Comparison of ENCODE assay signal across 29 cellular contexts in genomic region chr20:33008336-33009213, GRCh38. TPM values are rescaled to one million over a fixed set of nuclear protein-coding genes. Genes with fewer than 3 reads are reported as not detected.
A peak's percentile ranks its signal among the peaks of the same experiment; 100 is the strongest.
DNase-seq lines count a peak whose midpoint lies in the region; ATAC-seq, FAIRE-seq and TF ChIP-seq lines count a peak whose summit lies in the region.
"Had no signal": no experiment of that assay in that cellular context is flagged by ENCODE, and none has a peak within 500 bp of the region (broad histone marks: within the 10 kb centered on the region; RNA-seq: fewer than 3 reads in every experiment).

No MANE protein-coding gene starts in this region.

- DNase-seq in HepG2 (ENCODE audit: low spot score) (peak; percentile 70), right lobe of liver (no peak), chondrocyte (ENCODE audit: low spot score) (peak; percentile 59), osteoblast (ENCODE audit: insufficient read length, low spot score, missing footprints) (peak; percentile 58), OCI-M2 (lab: John Stamatoyannopoulos, UW; ENCODE audit: unreplicated experiment) (no peak), NCI-H187 (lab: John Stamatoyannopoulos, UW) (no peak), NCI-H748 treated with DMSO at 0.1 percent for 48 hours (lab: John Stamatoyannopoulos, UW) (no peak)
- DNase-seq: 8988T; ACHN; CD4-positive, alpha-beta memory T cell; COR-L47; HFFc6; KG1; MG63; NCI-H1105 treated with DMSO at 0.1 percent for 48 hours; NCI-H2227 treated with DMSO at 0.1 percent for 48 hours; NCI-H526 treated with DMSO at 0.1 percent for 48 hours had no signal

- H3K9ac ChIP-seq in HepG2 (ENCODE audit: insufficient read depth, low read depth, low read length) = peak overlapping the region; percentile 87

- peaks cover 43% of the 10 kb centered on the region for H3K27me3 Mint-ChIP-seq in chondrocyte (ENCODE audit: low read depth)
- H3K27me3 Mint-ChIP-seq: CD4-positive, alpha-beta memory T cell had no signal

- H3K4me2 ChIP-seq in HepG2 (ENCODE audit: low read depth, low read length) = peak overlapping the region; percentile 91
- no peak overlapping the region for H3K4me2 ChIP-seq in osteoblast (ENCODE audit: insufficient read depth, low read length)
- H3K4me2 ChIP-seq: GM23338 had no signal

- CTCF ChIA-PET in HepG2 (lab: Yijun Ruan, JAX; ENCODE audit: low intra/inter-chr PET ratio, low total read pairs) = no interaction called here

- H3K79me2 ChIP-seq in HepG2 (ENCODE audit: insufficient read depth, low read length) = peaks cover 37% of the 10 kb centered on the region
- H3K79me2 ChIP-seq in osteoblast (ENCODE audit: insufficient read depth, low read length) = no peaks in the 10 kb centered on the region

- BruUV-seq in HepG2 (replicated peaks; lab: Mats Ljungman, UMichigan) = no TSS peak

- no peak for FAIRE-seq in HepG2 (lab: Jason Lieb, UNC)
- FAIRE-seq: GM18507 had no signal

- TF ChIP-seq CTCF in HepG2 (CRISPR knock-in tag; IDR thresholded peaks at IDR 0.05) (no peak; the same call in 1 of the 2 replicates), right lobe of liver (IDR thresholded peaks at IDR 0.05) (no peak), chondrocyte (IDR thresholded peaks at IDR 0.05) (no peak), osteoblast (IDR thresholded peaks at IDR 0.05; ENCODE audit: extremely low read depth, low read depth, low read length) (no peak)

- H3K4me1 ChIP-seq in HepG2 (ENCODE audit: insufficient read depth, low read length) (peaks cover 94% of the 10 kb centered on the region), right lobe of liver (peaks cover 0 to 8% (median 0%) of the 10 kb centered on the region in 4 donors), osteoblast (ENCODE audit: insufficient read depth, low read length) (no peaks in the 10 kb centered on the region)
- H3K4me1 ChIP-seq: BE2C, HAP-1 had no signal

- H3K36me3 Mint-ChIP-seq in chondrocyte (ENCODE audit: low read depth) = no peaks in the 10 kb centered on the region

- no peak overlapping the region for H3K27ac Mint-ChIP-seq in chondrocyte (ENCODE audit: unreplicated experiment)
- H3K27ac Mint-ChIP-seq: GM23338, HFFc6 had no signal

- peak overlapping the region; percentile 90 for H3K27ac ChIP-seq in HepG2 (ENCODE audit: extremely low read length, insufficient read depth, low read length)
- no peak overlapping the region for H3K27ac ChIP-seq in right lobe of liver
- no peak overlapping the region for H3K27ac ChIP-seq in osteoblast (ENCODE audit: low read depth, low read length)
- H3K27ac ChIP-seq: RWPE1 had no signal

- H3K4me1 Mint-ChIP-seq in chondrocyte (ENCODE audit: low read depth) = peaks cover 3% of the 10 kb centered on the region

- no peak overlapping the region for H2AFZ ChIP-seq in HepG2 (ENCODE audit: low read length)
- no peak overlapping the region for H2AFZ ChIP-seq in osteoblast (ENCODE audit: low read length)

- peaks cover 5% of the 10 kb centered on the region for H3K9me3 Mint-ChIP-seq in chondrocyte (ENCODE audit: low read depth)

- H3K4me3 ChIP-seq in HepG2 (replicated peaks in 1 of 3; ENCODE audit: insufficient read depth in 1 of 3, low read depth in 2 of 3, low read length in 3 of 3) (peak overlapping the region; percentile 50 to 79 (median 68)), right lobe of liver (no peak overlapping the region), osteoblast (ENCODE audit: insufficient read depth, low read length) (no peak overlapping the region)
- H3K4me3 ChIP-seq: GM23338, HAP-1, MG63 had no signal

- H3K9me3 ChIP-seq in HepG2 (ENCODE audit: low read length) (no peaks in the 10 kb centered on the region), right lobe of liver (no peaks in the 10 kb centered on the region), osteoblast (ENCODE audit: low read depth, low read length) (no peaks in the 10 kb centered on the region)
- H3K9me3 ChIP-seq: BE2C, MG63 had no signal

- ATAC-seq in HepG2 = no peak; the same call in 2 of the 3 replicates
- ATAC-seq in right lobe of liver = no peak
- no peak for ATAC-seq in HG02885 (IDR thresholded peaks at IDR 0.05; ENCODE audit: poor library complexity, unreplicated experiment)
- ATAC-seq: GM23338, Panc1 had no signal

- H3K36me3 ChIP-seq in HepG2 (replicated peaks in 1 of 2; ENCODE audit: control insufficient read depth in 1 of 2, insufficient read depth in 2 of 2, low read length in 2 of 2) = peaks cover 23 to 36% of the 10 kb centered on the region in 2 experiments
- no peaks in the 10 kb centered on the region for H3K36me3 ChIP-seq in right lobe of liver
- no peaks in the 10 kb centered on the region for H3K36me3 ChIP-seq in osteoblast (ENCODE audit: insufficient read depth, low read length)
- H3K36me3 ChIP-seq: BE2C, HAP-1, MG63 had no signal

- no peak overlapping the region for H3K4me3 Mint-ChIP-seq in chondrocyte (ENCODE audit: unreplicated experiment)
- H3K4me3 Mint-ChIP-seq: GM23338, HFFc6 had no signal

- TF ChIP-seq RAD21 in HepG2 (CRISPR knock-in tag; IDR thresholded peaks at IDR 0.05) = peak; percentile 10; the same call in 1 of the 2 replicates

- in situ Hi-C loops in HepG2 (cut with HindIII; ENCODE audit: extremely low pct_ligation_motif_present, low pct_unique_long_range_greater_than_20kb) = no loop called here

- TF ChIP-seq POLR2A in HepG2 (IDR thresholded peaks at IDR 0.05; ENCODE audit: insufficient read depth in 1 of 2, low read depth in 2 of 2, low read length in 2 of 2) = peak; percentile 10 to 47; a peak in 3 of 4 replicates
- TF ChIP-seq POLR2A in right lobe of liver (IDR thresholded peaks at IDR 0.05) = no peak

- TF ChIP-seq EP300 in HepG2 (IDR thresholded peaks at IDR 0.05; ENCODE audit: low read depth in 2 of 2, low read length in 2 of 2) (no peak), HepG2 (CRISPR knock-in tag; IDR thresholded peaks at IDR 0.05; ENCODE audit: borderline replicate concordance) (peak; percentile 18; the same call in 1 of the 2 replicates)

- no peaks in the 10 kb centered on the region for H4K20me1 ChIP-seq in HepG2 (ENCODE audit: insufficient read depth, low read length)
- H4K20me1 ChIP-seq in osteoblast (ENCODE audit: insufficient read depth, low read length) = no peaks in the 10 kb centered on the region

- intact Hi-C loops in HepG2 (cut with micrococcal nuclease; ENCODE audit: unreplicated experiment) = loop anchor here (2.0 to 10.0 kb wide), 3 partner anchors 14 to 214 kb away; no protein-coding TSS in a partner anchor
- intact Hi-C loops in right lobe of liver (cut with DNase I) = no loop called here

- WGBS in HepG2 (ENCODE audit: low lambda C conversion rate) = 59% methylated on average over 23 of the region's 23 CpGs
- WGBS in right lobe of liver (ENCODE audit: insufficient coverage, low coverage, low lambda C conversion rate, missing lambda C conversion rate) = 84% methylated on average over 9 of the region's 23 CpGs

- H3K27me3 ChIP-seq in HepG2 (ENCODE audit: control insufficient read depth in 1 of 2, insufficient read depth in 2 of 2, low read length in 2 of 2) (no peaks in the 10 kb centered on the region; a peak in 1 of 5 replicates), right lobe of liver (no peaks in the 10 kb centered on the region), osteoblast (ENCODE audit: insufficient read depth, low read length) (peaks cover 5% of the 10 kb centered on the region)
- H3K27me3 ChIP-seq: BE2C, MG63 had no signal

- POLR2A ChIA-PET in HepG2 (lab: Yijun Ruan, JAX) = interaction anchor here (1.1 to 2.8 kb wide), 3 partner anchors 9 to 34 kb away, joined by 3 to 16 read pairs (median 3); no protein-coding TSS in a partner anchor

RNA-seq across cellular contexts. Expression of gene BPIFB2, which starts 1.1 kb away (rescaled TPM):
- total RNA-seq in HepG2 (2016; rRNA removed; fragmentation: Illumina TruSeq; extraction: Trizol) (27.4 and 54.5 TPM in 2 replicates), right lobe of liver (under 1 TPM in 1 of 6 experiments, not detected in 5; 0.12 TPM), chondrocyte (not detected in 3 replicates), osteoblast (not detected in 2 replicates)
- total RNA-seq in HepG2 (2016; cell fraction: cytosol; rRNA removed; fragmentation: Illumina TruSeq; extraction: Trizol; ENCODE audit: low read depth) = 7.1 and 9.6 TPM in 2 replicates
- 23.9 and 58.5 TPM in 2 replicates for total RNA-seq in HepG2 (2016; cell fraction: insoluble cytoplasmic fraction; rRNA removed; fragmentation: Illumina TruSeq; extraction: Trizol)
- total RNA-seq in HepG2 (2016; cell fraction: membrane; rRNA removed; fragmentation: Illumina TruSeq; extraction: Trizol) = 14.4 and 19.0 TPM in 2 replicates
- total RNA-seq in HepG2 (2016; cell fraction: nucleus; rRNA removed; fragmentation: Illumina TruSeq; extraction: Trizol) = 67.6 and 73.6 TPM in 2 replicates
- 902 and 1,439 TPM in 2 replicates for polyA plus RNA-seq in HepG2 (2011; rRNA removed)
- 445 and 477 TPM in 2 replicates for polyA plus RNA-seq in HepG2 (2011; cell fraction: cytosol; rRNA removed)
- polyA plus RNA-seq in HepG2 (2011; cell fraction: nucleus; rRNA removed) = 3,378 and 3,757 TPM in 2 replicates
- polyA plus RNA-seq in HepG2 (2012) = 748 and 877 TPM in 2 replicates
- 16.7 and 20.1 TPM in 2 replicates for polyA plus RNA-seq in HepG2 (2016; cell fraction: cytosol; fragmentation: Illumina TruSeq; extraction: Trizol; ENCODE audit: low read depth)
- 40.9 and 50.4 TPM in 2 replicates for polyA plus RNA-seq in HepG2 (2016; cell fraction: insoluble cytoplasmic fraction; fragmentation: Illumina TruSeq; extraction: Trizol; ENCODE audit: low read depth)
- polyA plus RNA-seq in HepG2 (2016; cell fraction: membrane; fragmentation: Illumina TruSeq; extraction: Trizol; ENCODE audit: low read depth) = 25.2 and 26.1 TPM in 2 replicates
- 205 and 206 TPM in 2 replicates for polyA plus RNA-seq in HepG2 (2016; cell fraction: nucleus; fragmentation: Illumina TruSeq; extraction: Trizol; ENCODE audit: insufficient read depth, low read depth)
- polyA minus RNA-seq in HepG2 (2011; rRNA and poly(A)+ RNA removed; ENCODE audit: low replicate concordance) = 0.19 and 1,018 TPM in 2 replicates
- polyA minus RNA-seq in HepG2 (2011; cell fraction: cytosol; rRNA and poly(A)+ RNA removed) = 235 and 377 TPM in 2 replicates
- polyA minus RNA-seq in HepG2 (2011; cell fraction: nucleus; rRNA and poly(A)+ RNA removed) = 642 and 673 TPM in 2 replicates
- total RNA-seq: CD4-positive, alpha-beta memory T cell; Daoy; G401; GM23338; HFFc6; HT1080; NCI-H460; SK-MEL-5 had no signal
- polyA plus RNA-seq: CD4-positive, alpha-beta memory T cell; GM23338 had no signal

RNA-seq across cellular contexts. Expression of gene SUN5, which starts 4.3 kb away (rescaled TPM):
- total RNA-seq in HepG2 (2016; rRNA removed; fragmentation: Illumina TruSeq; extraction: Trizol) (not detected in 2 replicates), right lobe of liver (not detected), chondrocyte (not detected in 3 replicates), osteoblast (not detected in 2 replicates)
- not detected in 2 replicates for total RNA-seq in HepG2 (2016; cell fraction: cytosol; rRNA removed; fragmentation: Illumina TruSeq; extraction: Trizol; ENCODE audit: low read depth)
- total RNA-seq in HepG2 (2016; cell fraction: insoluble cytoplasmic fraction; rRNA removed; fragmentation: Illumina TruSeq; extraction: Trizol) = not detected in 2 replicates
- not detected in 2 replicates for total RNA-seq in HepG2 (2016; cell fraction: membrane; rRNA removed; fragmentation: Illumina TruSeq; extraction: Trizol)
- not detected in 2 replicates for total RNA-seq in HepG2 (2016; cell fraction: nucleus; rRNA removed; fragmentation: Illumina TruSeq; extraction: Trizol)
- polyA plus RNA-seq in HepG2 (2011; rRNA removed) = not detected in 2 replicates
- not detected in 2 replicates for polyA plus RNA-seq in HepG2 (2011; cell fraction: cytosol; rRNA removed)
- not detected in 2 replicates for polyA plus RNA-seq in HepG2 (2011; cell fraction: nucleus; rRNA removed)
- not detected in 2 replicates for polyA plus RNA-seq in HepG2 (2012)
- polyA plus RNA-seq in HepG2 (2016; cell fraction: cytosol; fragmentation: Illumina TruSeq; extraction: Trizol; ENCODE audit: low read depth) = not detected in 2 replicates
- not detected in 2 replicates for polyA plus RNA-seq in HepG2 (2016; cell fraction: insoluble cytoplasmic fraction; fragmentation: Illumina TruSeq; extraction: Trizol; ENCODE audit: low read depth)
- polyA plus RNA-seq in HepG2 (2016; cell fraction: membrane; fragmentation: Illumina TruSeq; extraction: Trizol; ENCODE audit: low read depth) = not detected in 2 replicates
- not detected in 2 replicates for polyA plus RNA-seq in HepG2 (2016; cell fraction: nucleus; fragmentation: Illumina TruSeq; extraction: Trizol; ENCODE audit: insufficient read depth, low read depth)
- polyA minus RNA-seq in HepG2 (2011; rRNA and poly(A)+ RNA removed; ENCODE audit: low replicate concordance) = not detected in 2 replicates
- not detected in 2 replicates for polyA minus RNA-seq in HepG2 (2011; cell fraction: cytosol; rRNA and poly(A)+ RNA removed)
- polyA minus RNA-seq in HepG2 (2011; cell fraction: nucleus; rRNA and poly(A)+ RNA removed) = not detected in 2 replicates
- total RNA-seq: CD4-positive, alpha-beta memory T cell; Daoy; G401; GM23338; HFFc6; HT1080; NCI-H460; SK-MEL-5 had no signal
- polyA plus RNA-seq: CD4-positive, alpha-beta memory T cell; GM23338 had no signal

RNA-seq across cellular contexts. Expression of gene BPIFB6, which starts 22.9 kb away (rescaled TPM):
- total RNA-seq in HepG2 (2016; rRNA removed; fragmentation: Illumina TruSeq; extraction: Trizol) (0.13 TPM in 1 of 2 replicates, not detected in the other), right lobe of liver (not detected), chondrocyte (not detected in 3 replicates), osteoblast (not detected in 2 replicates)
- total RNA-seq in HepG2 (2016; cell fraction: cytosol; rRNA removed; fragmentation: Illumina TruSeq; extraction: Trizol; ENCODE audit: low read depth) = not detected in 2 replicates
- not detected in 2 replicates for total RNA-seq in HepG2 (2016; cell fraction: insoluble cytoplasmic fraction; rRNA removed; fragmentation: Illumina TruSeq; extraction: Trizol)
- total RNA-seq in HepG2 (2016; cell fraction: membrane; rRNA removed; fragmentation: Illumina TruSeq; extraction: Trizol) = not detected in 2 replicates
- 0.28 TPM in 1 of 2 replicates, not detected in the other for total RNA-seq in HepG2 (2016; cell fraction: nucleus; rRNA removed; fragmentation: Illumina TruSeq; extraction: Trizol)
- polyA plus RNA-seq in HepG2 (2011; rRNA removed) = 1.7 and 3.1 TPM in 2 replicates
- 0.36 and 0.92 TPM in 2 replicates for polyA plus RNA-seq in HepG2 (2011; cell fraction: cytosol; rRNA removed)
- polyA plus RNA-seq in HepG2 (2011; cell fraction: nucleus; rRNA removed) = 16.0 and 30.7 TPM in 2 replicates
- polyA plus RNA-seq in HepG2 (2012) = 1.9 and 4.7 TPM in 2 replicates
- not detected in 2 replicates for polyA plus RNA-seq in HepG2 (2016; cell fraction: cytosol; fragmentation: Illumina TruSeq; extraction: Trizol; ENCODE audit: low read depth)
- polyA plus RNA-seq in HepG2 (2016; cell fraction: insoluble cytoplasmic fraction; fragmentation: Illumina TruSeq; extraction: Trizol; ENCODE audit: low read depth) = not detected in 2 replicates
- polyA plus RNA-seq in HepG2 (2016; cell fraction: membrane; fragmentation: Illumina TruSeq; extraction: Trizol; ENCODE audit: low read depth) = not detected in 2 replicates
- polyA plus RNA-seq in HepG2 (2016; cell fraction: nucleus; fragmentation: Illumina TruSeq; extraction: Trizol; ENCODE audit: insufficient read depth, low read depth) = 0.32 TPM in 1 of 2 replicates, not detected in the other
- 2.3 TPM in 1 of 2 replicates, not detected in the other for polyA minus RNA-seq in HepG2 (2011; rRNA and poly(A)+ RNA removed; ENCODE audit: low replicate concordance)
- polyA minus RNA-seq in HepG2 (2011; cell fraction: cytosol; rRNA and poly(A)+ RNA removed) = not detected in 2 replicates
- 2.2 and 2.5 TPM in 2 replicates for polyA minus RNA-seq in HepG2 (2011; cell fraction: nucleus; rRNA and poly(A)+ RNA removed)
- total RNA-seq: CD4-positive, alpha-beta memory T cell; Daoy; G401; GM23338; HFFc6; HT1080; NCI-H460; SK-MEL-5 had no signal
- polyA plus RNA-seq: CD4-positive, alpha-beta memory T cell; GM23338 had no signal

RNA-seq across cellular contexts. Expression of gene BPIFB3, which starts 45.1 kb away (rescaled TPM):
- total RNA-seq in HepG2 (2016; rRNA removed; fragmentation: Illumina TruSeq; extraction: Trizol) (not detected in 2 replicates), right lobe of liver (not detected), chondrocyte (not detected in 3 replicates), osteoblast (not detected in 2 replicates)
- not detected in 2 replicates for total RNA-seq in HepG2 (2016; cell fraction: cytosol; rRNA removed; fragmentation: Illumina TruSeq; extraction: Trizol; ENCODE audit: low read depth)
- total RNA-seq in HepG2 (2016; cell fraction: insoluble cytoplasmic fraction; rRNA removed; fragmentation: Illumina TruSeq; extraction: Trizol) = not detected in 2 replicates
- total RNA-seq in HepG2 (2016; cell fraction: membrane; rRNA removed; fragmentation: Illumina TruSeq; extraction: Trizol) = not detected in 2 replicates
- total RNA-seq in HepG2 (2016; cell fraction: nucleus; rRNA removed; fragmentation: Illumina TruSeq; extraction: Trizol) = not detected in 2 replicates
- 0.09 TPM in 1 of 2 replicates, not detected in the other for polyA plus RNA-seq in HepG2 (2011; rRNA removed)
- polyA plus RNA-seq in HepG2 (2011; cell fraction: cytosol; rRNA removed) = not detected in 2 replicates
- polyA plus RNA-seq in HepG2 (2011; cell fraction: nucleus; rRNA removed) = 0.21 TPM in 1 of 2 replicates, not detected in the other
- not detected in 2 replicates for polyA plus RNA-seq in HepG2 (2012)
- not detected in 2 replicates for polyA plus RNA-seq in HepG2 (2016; cell fraction: cytosol; fragmentation: Illumina TruSeq; extraction: Trizol; ENCODE audit: low read depth)
- polyA plus RNA-seq in HepG2 (2016; cell fraction: insoluble cytoplasmic fraction; fragmentation: Illumina TruSeq; extraction: Trizol; ENCODE audit: low read depth) = not detected in 2 replicates
- not detected in 2 replicates for polyA plus RNA-seq in HepG2 (2016; cell fraction: membrane; fragmentation: Illumina TruSeq; extraction: Trizol; ENCODE audit: low read depth)
- polyA plus RNA-seq in HepG2 (2016; cell fraction: nucleus; fragmentation: Illumina TruSeq; extraction: Trizol; ENCODE audit: insufficient read depth, low read depth) = not detected in 2 replicates
- not detected in 2 replicates for polyA minus RNA-seq in HepG2 (2011; rRNA and poly(A)+ RNA removed; ENCODE audit: low replicate concordance)
- polyA minus RNA-seq in HepG2 (2011; cell fraction: cytosol; rRNA and poly(A)+ RNA removed) = not detected in 2 replicates
- polyA minus RNA-seq in HepG2 (2011; cell fraction: nucleus; rRNA and poly(A)+ RNA removed) = not detected in 2 replicates
- total RNA-seq: CD4-positive, alpha-beta memory T cell; Daoy; G401; GM23338; HFFc6; HT1080; NCI-H460; SK-MEL-5 had no signal
- polyA plus RNA-seq: CD4-positive, alpha-beta memory T cell; GM23338 had no signal

Comparison
In these comparisons a context has a peak if more than half of its experiments do, and no peak if none do; other contexts are left out.
1. DNase-seq: peak in HepG2 (single experiment), chondrocyte (single experiment) and osteoblast (single experiment); none in right lobe of liver (0 of 3), OCI-M2 (single experiment), NCI-H187 (0 of 2) and NCI-H748 treated with DMSO at 0.1 percent for 48 hours (single experiment).
2. H3K4me3 ChIP-seq: peak in HepG2 (3 of 3); none in right lobe of liver (0 of 3) and osteoblast (single experiment).